Comparison of ENCODE assay signal across 8 cellular contexts in genomic region chr9:42743030-42743813, GRCh38.
DNase-seq lines count a peak whose midpoint lies in the region; ATAC-seq and TF ChIP-seq lines count a peak whose summit lies in the region.
"Not testable (repeated sequence)": the region's sequence is repeated elsewhere in the genome, so short reads cannot be mapped to it uniquely, and the experiment has no call there.

No MANE protein-coding gene starts in this region.

- DNase-seq in NCI-H2029 treated with DMSO at 0.1 percent for 48 hours (lab: John Stamatoyannopoulos, UW) (peak; percentile 40), T-helper 2 cell (peak; percentile 9 to 62 (median 35)), glomerular visceral epithelial cell (ENCODE audit: extremely low spot score) (peak; percentile 86)
- DNase-seq in activated naive CD8-positive, alpha-beta T cell treated with anti-CD3 and anti-CD28 coated beads, Interleukin-2, amount 50 U/mL, for 16 hours (ENCODE audit: low read depth, low spot score), result peak; percentile 11
- peak; percentile 46 for DNase-seq in stimulated activated naive B cell treated with anti-CD40 and anti-IgM and Interleukin-4, amounts not matched to agents 10 μg/mL and 1 μg/mL and 100 μg/mL, for 72 hours

- H3K9me3 ChIP-seq in DOHH2 (ENCODE audit: control insufficient read depth, insufficient read depth, low read length); neutrophil: not testable (repeated sequence)

- not testable (repeated sequence) for H3K9me3 Mint-ChIP-seq in stimulated activated naive B cell treated with anti-CD40 and anti-IgM and Interleukin-4, amounts not matched to agents 10 μg/mL and 1 μg/mL and 100 μg/mL, for 72 hours

- H3K79me2 ChIP-seq in DOHH2 (ENCODE audit: control insufficient read depth, low read length), result not testable (repeated sequence)

- not testable (repeated sequence) for H3K36me3 ChIP-seq in DOHH2 (ENCODE audit: control insufficient read depth, low read length); neutrophil

- H3K36me3 Mint-ChIP-seq in stimulated activated naive B cell treated with anti-CD40 and anti-IgM and Interleukin-4, amounts not matched to agents 10 μg/mL and 1 μg/mL and 100 μg/mL, for 72 hours, result not testable (repeated sequence)

- not testable (repeated sequence) for H3K4me1 Mint-ChIP-seq in stimulated activated naive B cell treated with anti-CD40 and anti-IgM and Interleukin-4, amounts not matched to agents 10 μg/mL and 1 μg/mL and 100 μg/mL, for 72 hours

- ATAC-seq in HG02798 (IDR thresholded peaks at IDR 0.05; ENCODE audit: poor library complexity, unreplicated experiment), result peak; percentile 74
- peak; percentile 46 to 53 for ATAC-seq in stimulated activated naive B cell treated with anti-CD40 and anti-IgM and Interleukin-4, amounts not matched to agents 10 μg/mL and 1 μg/mL and 100 μg/mL, for 72 hours (replicated peaks)

- not testable (repeated sequence) for H3K27me3 Mint-ChIP-seq in stimulated activated naive B cell treated with anti-CD40 and anti-IgM and Interleukin-4, amounts not matched to agents 10 μg/mL and 1 μg/mL and 100 μg/mL, for 72 hours

- peak overlapping the region; percentile 41; the same call in 1 of the 2 replicates for H3K4me3 ChIP-seq in DOHH2 (ENCODE audit: low read length)
- H3K4me3 ChIP-seq in neutrophil (ENCODE audit: low read depth in 1 of 2, low read length in 1 of 2), result not testable (repeated sequence)

- H3F3A ChIP-seq in DOHH2 (ENCODE audit: control insufficient read depth, insufficient read depth), result not testable (repeated sequence)

- H3K27ac Mint-ChIP-seq in stimulated activated naive B cell treated with anti-CD40 and anti-IgM and Interleukin-4, amounts not matched to agents 10 μg/mL and 1 μg/mL and 100 μg/mL, for 72 hours, result not testable (repeated sequence)

- TF ChIP-seq CTCF in DOHH2 (IDR thresholded peaks at IDR 0.05; ENCODE audit: low read depth, low read length, poor library complexity, severe bottlenecking) (peak; percentile 71), neutrophil (IDR thresholded peaks at IDR 0.05) (peak; percentile 59)

- H4K20me1 ChIP-seq in DOHH2 (ENCODE audit: control insufficient read depth, insufficient read depth, low read depth, low read length), result not testable (repeated sequence)

- not testable (repeated sequence) for H3K27ac ChIP-seq in DOHH2 (ENCODE audit: low read depth, low read length); neutrophil

- H3K4me1 ChIP-seq in DOHH2 (ENCODE audit: control insufficient read depth, low read length); neutrophil (ENCODE audit: control insufficient read depth in 1 of 2, insufficient read depth in 1 of 2, low read depth in 1 of 2, low read length in 1 of 2): not testable (repeated sequence)

- not testable (repeated sequence) for H3K27me3 ChIP-seq in DOHH2 (ENCODE audit: control insufficient read depth, low read length); neutrophil

- peak overlapping the region; percentile 40; the same call in 1 of the 2 replicates for H3K4me2 ChIP-seq in DOHH2 (ENCODE audit: low read length)

- H3K9me2 ChIP-seq in DOHH2 (replicated peaks; ENCODE audit: control insufficient read depth, low read length), result not testable (repeated sequence)

- H3K4me3 Mint-ChIP-seq in stimulated activated naive B cell treated with anti-CD40 and anti-IgM and Interleukin-4, amounts not matched to agents 10 μg/mL and 1 μg/mL and 100 μg/mL, for 72 hours, result not testable (repeated sequence)

Comparison
In these comparisons a context has a peak if more than half of its experiments do, and no peak if none do; other contexts are left out.
1. DNase-seq: peak in every context shown above with its lines; median percentile 86 in glomerular visceral epithelial cell; 46 in stimulated activated naive B cell treated with anti-CD40 and anti-IgM and Interleukin-4, amounts not matched to agents 10 μg/mL and 1 μg/mL and 100 μg/mL, for 72 hours; 40 in NCI-H2029 treated with DMSO at 0.1 percent for 48 hours; 35 in T-helper 2 cell; 11 in activated naive CD8-positive, alpha-beta T cell treated with anti-CD3 and anti-CD28 coated beads, Interleukin-2, amount 50 U/mL, for 16 hours.